ENCODE assay signal across 8 cellular contexts in genomic region chr19:18589380-18590272, GRCh38. TPM values are rescaled to one million over a fixed set of nuclear protein-coding genes. Genes with fewer than 3 reads are reported as not detected.
A peak's percentile ranks its signal among the peaks of the same experiment; 100 is the strongest.
DNase-seq lines count a peak whose midpoint lies in the region; ATAC-seq, FAIRE-seq and TF ChIP-seq lines count a peak whose summit lies in the region.

No MANE protein-coding gene starts in this region.

- H3K4me2 ChIP-seq in mesenchymal stem cell (ENCODE audit: low read length, poor library complexity, severe bottlenecking) = peak overlapping the region; percentile 99

- no peaks in the 10 kb centered on the region for H3K9me3 Mint-ChIP-seq in stimulated activated memory B cell treated with anti-CD40 and anti-IgM and Interleukin-4, amounts not matched to agents 10 μg/mL and 1 μg/mL and 100 μg/mL, for 72 hours

- peak overlapping the region; percentile 78 for H4K91ac ChIP-seq in mesenchymal stem cell (ENCODE audit: low read length)

- DNase-seq in GM13977 (ENCODE audit: low spot score) = peak; percentile 82
- DNase-seq in NCI-H2227 (lab: John Stamatoyannopoulos, UW; ENCODE audit: unreplicated experiment) = peak; percentile 84
- DNase-seq in activated CD4-positive, alpha-beta T cell treated with anti-CD3 and anti-CD28 coated beads for 48 hours = peak; percentile 83
- peak in 1 of 3 donors; percentile 66 for DNase-seq in effector memory CD4-positive, alpha-beta T cell
- DNase-seq in mesenchymal stem cell = peak; percentile 79

- H3K27ac Mint-ChIP-seq in stimulated activated memory B cell treated with anti-CD40 and anti-IgM and Interleukin-4, amounts not matched to agents 10 μg/mL and 1 μg/mL and 100 μg/mL, for 72 hours = peak overlapping the region; percentile 92

- peak overlapping the region; percentile 91 for H3K27ac ChIP-seq in effector memory CD4-positive, alpha-beta T cell (ENCODE audit: insufficient read depth, low read length, poor library complexity, severe bottlenecking)
- H3K27ac ChIP-seq in mesenchymal stem cell (ENCODE audit: low read length, poor library complexity, severe bottlenecking) = peak overlapping the region; percentile 70

- peak overlapping the region in 1 of 2 experiments; percentile 53 for H3K14ac ChIP-seq in mesenchymal stem cell (ENCODE audit: low read length in 2 of 2)

- FAIRE-seq in A204.1 (lab: Jason Lieb, UNC) = peak; percentile 92

- peak overlapping the region in 1 of 2 experiments; percentile 83 for H3K23ac ChIP-seq in mesenchymal stem cell (ENCODE audit: low read length in 2 of 2)

- in situ Hi-C loops in GM13977 (cut with MboI; ENCODE audit: low pct_unique_long_range_greater_than_20kb, low sequenced_read_pairs, unreplicated experiment) = no loop called here

- H2BK5ac ChIP-seq in mesenchymal stem cell (ENCODE audit: low read depth, low read length, poor library complexity, severe bottlenecking) = no peak overlapping the region

- H3K4me3 Mint-ChIP-seq in stimulated activated memory B cell treated with anti-CD40 and anti-IgM and Interleukin-4, amounts not matched to agents 10 μg/mL and 1 μg/mL and 100 μg/mL, for 72 hours = peak overlapping the region; percentile 86

- no peak overlapping the region for H2AK5ac ChIP-seq in mesenchymal stem cell (ENCODE audit: low read length, severe bottlenecking)

- no peaks in the 10 kb centered on the region for H3K27me3 ChIP-seq in effector memory CD4-positive, alpha-beta T cell (replicated peaks; ENCODE audit: control insufficient read depth, insufficient read depth, low read length, poor library complexity, severe bottlenecking)
- H3K27me3 ChIP-seq in mesenchymal stem cell (ENCODE audit: control insufficient read depth in 1 of 2, insufficient read depth in 1 of 2, low read length in 2 of 2) = peaks cover 0 to 3% of the 10 kb centered on the region in 2 experiments

- peak; percentile 32 for TF ChIP-seq CTCF in GM13977 (IDR thresholded peaks at IDR 0.05; ENCODE audit: extremely low read depth, insufficient read depth, missing control alignments)

- H3K36me3 ChIP-seq in effector memory CD4-positive, alpha-beta T cell (ENCODE audit: control insufficient read depth, insufficient read depth, low read length) = no peaks in the 10 kb centered on the region
- H3K36me3 ChIP-seq in mesenchymal stem cell (ENCODE audit: control insufficient read depth in 1 of 2, insufficient read depth in 2 of 2, low read depth in 1 of 2, low read length in 2 of 2) = peaks cover 9 to 16% of the 10 kb centered on the region in 2 experiments

- H2AFZ ChIP-seq in mesenchymal stem cell (ENCODE audit: low read depth, low read length) = peak overlapping the region; percentile 72

- H2BK120ac ChIP-seq in mesenchymal stem cell (ENCODE audit: low read depth, low read length) = no peak overlapping the region

- H3K9me3 ChIP-seq in effector memory CD4-positive, alpha-beta T cell (ENCODE audit: control insufficient read depth, low read length) = no peaks in the 10 kb centered on the region
- H3K9me3 ChIP-seq in mesenchymal stem cell (ENCODE audit: control insufficient read depth, low read length) = no peaks in the 10 kb centered on the region

- H3K4me3 ChIP-seq in effector memory CD4-positive, alpha-beta T cell (ENCODE audit: insufficient read depth, low read depth, low read length, poor library complexity, severe bottlenecking) = peak overlapping the region; percentile 64
- H3K4me3 ChIP-seq in mesenchymal stem cell (ENCODE audit: insufficient read depth in 1 of 2, low read depth in 1 of 2, low read length in 2 of 2) = peak overlapping the region; percentile 93

- H3K4me1 ChIP-seq in effector memory CD4-positive, alpha-beta T cell (ENCODE audit: control insufficient read depth, insufficient read depth, low read length, poor library complexity, severe bottlenecking) = peaks cover 23% of the 10 kb centered on the region
- H3K4me1 ChIP-seq in mesenchymal stem cell (ENCODE audit: control insufficient read depth, insufficient read depth, low read depth, low read length) = peaks cover 35% of the 10 kb centered on the region

- H3K79me1 ChIP-seq in mesenchymal stem cell (replicated peaks; ENCODE audit: low read length, poor library complexity, severe bottlenecking) = peaks cover 2% of the 10 kb centered on the region

- H3K18ac ChIP-seq in mesenchymal stem cell (ENCODE audit: low read depth in 1 of 2, low read length in 2 of 2) = peak overlapping the region; percentile 61 to 71

- H3K36me3 Mint-ChIP-seq in stimulated activated memory B cell treated with anti-CD40 and anti-IgM and Interleukin-4, amounts not matched to agents 10 μg/mL and 1 μg/mL and 100 μg/mL, for 72 hours = peaks cover 6% of the 10 kb centered on the region

- H4K8ac ChIP-seq in mesenchymal stem cell (ENCODE audit: low read length) = peak overlapping the region; percentile 97

- H3K4ac ChIP-seq in mesenchymal stem cell (ENCODE audit: low read depth in 1 of 2, low read length in 2 of 2) = peak overlapping the region; percentile 9 to 78

- peak overlapping the region; percentile 89 for H3K9ac ChIP-seq in mesenchymal stem cell (ENCODE audit: low read length)

- ATAC-seq in HG02981 (IDR thresholded peaks at IDR 0.05; ENCODE audit: unreplicated experiment) = peak; percentile 33
- ATAC-seq in stimulated activated memory B cell treated with anti-CD40 and anti-IgM and Interleukin-4, amounts not matched to agents 10 μg/mL and 1 μg/mL and 100 μg/mL, for 72 hours = peak; percentile 64

- H3K27me3 Mint-ChIP-seq in stimulated activated memory B cell treated with anti-CD40 and anti-IgM and Interleukin-4, amounts not matched to agents 10 μg/mL and 1 μg/mL and 100 μg/mL, for 72 hours = no peaks in the 10 kb centered on the region

- H2BK12ac ChIP-seq in mesenchymal stem cell (ENCODE audit: low read length in 2 of 2) = peak overlapping the region in 1 of 2 experiments; percentile 75

- peaks cover 57% of the 10 kb centered on the region for H3K4me1 Mint-ChIP-seq in stimulated activated memory B cell treated with anti-CD40 and anti-IgM and Interleukin-4, amounts not matched to agents 10 μg/mL and 1 μg/mL and 100 μg/mL, for 72 hours

- under 1% methylated on average over 52 of the region's 52 CpGs for WGBS in mesenchymal stem cell

- peak overlapping the region; percentile 86 for H2BK15ac ChIP-seq in mesenchymal stem cell (ENCODE audit: low read depth, poor library complexity, severe bottlenecking)

RNA-seq across cellular contexts. Expression of gene REX1BD, which starts 1.0 kb away (rescaled TPM):
- 64.9 TPM for polyA plus RNA-seq in mesenchymal stem cell (2013, experiment 1 of 2)
- 73.1 TPM for polyA plus RNA-seq in mesenchymal stem cell (2013, experiment 2 of 2)

RNA-seq across cellular contexts. Expression of gene CRLF1, which starts 17.0 kb away (rescaled TPM):
- polyA plus RNA-seq in mesenchymal stem cell (2013, experiment 1 of 2) = 0.10 TPM
- 0.18 TPM for polyA plus RNA-seq in mesenchymal stem cell (2013, experiment 2 of 2)

RNA-seq across cellular contexts. Expression of gene UBA52, which starts 18.0 kb away (rescaled TPM):
- polyA plus RNA-seq in mesenchymal stem cell (2013, experiment 1 of 2) = 1,500 TPM
- polyA plus RNA-seq in mesenchymal stem cell (2013, experiment 2 of 2) = 1,505 TPM

RNA-seq across cellular contexts. Expression of gene TMEM59L, which starts 23.0 kb away (rescaled TPM):
- 1.1 TPM for polyA plus RNA-seq in mesenchymal stem cell (2013, experiment 1 of 2)
- polyA plus RNA-seq in mesenchymal stem cell (2013, experiment 2 of 2) = 1.1 TPM

RNA-seq across cellular contexts. Expression of gene KXD1, which starts 32.0 kb away (rescaled TPM):
- 138 TPM for polyA plus RNA-seq in mesenchymal stem cell (2013, experiment 1 of 2)
- 134 TPM for polyA plus RNA-seq in mesenchymal stem cell (2013, experiment 2 of 2)
